8 cellular contexts compared by ENCODE assay signal in genomic region chr19:45059258-45059965, GRCh38. TPM values are rescaled to one million over a fixed set of nuclear protein-coding genes. Genes with fewer than 3 reads are reported as not detected.
DNase-seq lines count a peak whose midpoint lies in the region; ATAC-seq and TF ChIP-seq lines count a peak whose summit lies in the region.

No MANE protein-coding gene starts in this region.

- H3K27me3 Mint-ChIP-seq in activated B cell treated with CpG ODN at 0.5 μM for 24 hours (no peaks in the 10 kb centered on the region), MCF 10A (ENCODE audit: insufficient read depth, unreplicated experiment) (no peaks in the 10 kb centered on the region)

- no peaks in the 10 kb centered on the region for H3K9me3 Mint-ChIP-seq in activated B cell treated with CpG ODN at 0.5 μM for 24 hours
- no peaks in the 10 kb centered on the region for H3K9me3 Mint-ChIP-seq in MCF 10A (ENCODE audit: unreplicated experiment)

- peak; percentile 90 for ATAC-seq in activated B cell treated with CpG ODN at 0.5 μM for 24 hours (ENCODE audit: low read depth)
- no peak for ATAC-seq in GM18519 (IDR thresholded peaks at IDR 0.05; ENCODE audit: low FRiP score, unreplicated experiment)

- TF ChIP-seq CTCF in AG09309 (IDR thresholded peaks at IDR 0.05; ENCODE audit: control insufficient read depth, insufficient read depth, low read depth, low read length, missing control alignments) (peak; percentile 92), activated B cell treated with CpG ODN at 0.5 μM for 24 hours (IDR thresholded peaks at IDR 0.05) (peak; percentile 46), MCF 10A (IDR thresholded peaks at IDR 0.05; ENCODE audit: unreplicated experiment) (peak; percentile 90)

- CTCF ChIA-PET in activated B cell treated with CpG ODN at 0.5 μM for 24 hours (lab: Charles Lee) (interaction anchor here (0.6 to 1.9 kb wide), 21 partner anchors 8 to 156 kb away, joined by 3 to 30 read pairs (median 5); partner anchors contain the start of genes CLASRP and PPP1R37), MCF 10A (lab: Yijun Ruan, JAX) (interaction anchor here (0.5 to 2.5 kb wide), 29 partner anchors 9 to 362 kb away, joined by 3 to 24 read pairs (median 5); partner anchors contain the start of genes CLASRP and ZNF296)

- BruUV-seq in MCF 10A (replicated peaks; lab: Mats Ljungman, UMichigan), result no TSS peak

- peaks cover 86% of the 10 kb centered on the region for H3K36me3 Mint-ChIP-seq in activated B cell treated with CpG ODN at 0.5 μM for 24 hours (ENCODE audit: low read depth)
- H3K36me3 Mint-ChIP-seq in MCF 10A (ENCODE audit: insufficient read depth, unreplicated experiment), result peaks cover 78% of the 10 kb centered on the region

- DNase-seq in AG09309 (ENCODE audit: low read depth), result no peak
- DNase-seq in GM19240 (ENCODE audit: insufficient read length, low spot score), result peak; percentile 91
- DNase-seq in NCI-H2171 (lab: John Stamatoyannopoulos, UW), result peak; percentile 38
- DNase-seq in activated B cell treated with CpG ODN at 0.5 μM for 24 hours, result peak; percentile 73
- peak; percentile 87 for DNase-seq in MCF 10A (ENCODE audit: unreplicated experiment)
- peak; percentile 82 for DNase-seq in iris pigment epithelial cell (ENCODE audit: low read depth)
- peak; percentile 70 to 81 (median 74) for DNase-seq in stimulated activated CD4-positive, alpha-beta T cell treated with anti-CD3 and anti-CD28 coated beads, Interleukin-1b, Interleukin-23, amount 100 ng/mL, for 24 hours (ENCODE audit: low read depth in 4 of 4, low spot score in 1 of 4)

- intact Hi-C loops in activated B cell treated with CpG ODN at 0.5 μM for 24 hours (cut with micrococcal nuclease), result loop anchor here (1.0 kb wide), 5 partner anchors 16 to 370 kb away; no protein-coding TSS in a partner anchor
- intact Hi-C loops in MCF 10A (cut with micrococcal nuclease), result loop anchor here (1.0 to 5.0 kb wide), 2 partner anchors 42 to 472 kb away; no protein-coding TSS in a partner anchor

- peaks cover 38% of the 10 kb centered on the region for H3K4me1 Mint-ChIP-seq in activated B cell treated with CpG ODN at 0.5 μM for 24 hours
- peaks cover 11% of the 10 kb centered on the region for H3K4me1 Mint-ChIP-seq in MCF 10A (ENCODE audit: insufficient read depth, unreplicated experiment)

- H3K27ac Mint-ChIP-seq in activated B cell treated with CpG ODN at 0.5 μM for 24 hours (peak overlapping the region; percentile 76), MCF 10A (ENCODE audit: low read depth, unreplicated experiment) (no peak overlapping the region)

- no peak overlapping the region for H3K4me3 Mint-ChIP-seq in activated B cell treated with CpG ODN at 0.5 μM for 24 hours
- no peak overlapping the region for H3K4me3 Mint-ChIP-seq in MCF 10A (ENCODE audit: unreplicated experiment)

- no peak overlapping the region for H3K4me3 ChIP-seq in AG09309 (ENCODE audit: control insufficient read depth, low read depth, low read length)

- POLR2A ChIA-PET in activated B cell treated with CpG ODN at 0.5 μM for 24 hours (lab: Charles Lee), result interaction anchor here (0.7 to 1.4 kb wide), 13 partner anchors 12 to 120 kb away, joined by 3 to 14 read pairs (median 4); partner anchors contain the start of genes BLOC1S3, CLASRP and GEMIN7
- POLR2A ChIA-PET in MCF 10A (lab: Yijun Ruan, JAX), result interaction anchor here (0.8 kb wide), 1 partner anchor 119 kb away, joined by 5 read pairs; the partner anchor contains the start of gene TRAPPC6A

RNA-seq across cellular contexts. Expression of gene ZNF296, which starts 16.9 kb away (rescaled TPM):
- total RNA-seq in activated B cell treated with CpG ODN at 0.5 μM for 24 hours, result 27.8 and 28.0 TPM in 2 replicates
- total RNA-seq in MCF 10A (2022), result 2.0 and 2.7 TPM in 2 replicates

RNA-seq across cellular contexts. Expression of gene GEMIN7, which starts 19.6 kb away (rescaled TPM):
- total RNA-seq in activated B cell treated with CpG ODN at 0.5 μM for 24 hours, result 37.0 and 38.7 TPM in 2 replicates
- total RNA-seq in MCF 10A (2022), result 21.0 and 21.8 TPM in 2 replicates

RNA-seq across cellular contexts. Expression of gene CLASRP, which starts 20.6 kb away (rescaled TPM):
- total RNA-seq in activated B cell treated with CpG ODN at 0.5 μM for 24 hours (133 and 172 TPM in 2 replicates), MCF 10A (2022) (71.7 and 83.5 TPM in 2 replicates)

RNA-seq across cellular contexts. Expression of gene PPP1R37, which starts 33.6 kb away (rescaled TPM):
- total RNA-seq in activated B cell treated with CpG ODN at 0.5 μM for 24 hours (18.8 and 27.2 TPM in 2 replicates), MCF 10A (2022) (22.0 and 22.5 TPM in 2 replicates)

RNA-seq across cellular contexts. Expression of gene RELB, which starts 58.1 kb away (rescaled TPM):
- total RNA-seq in activated B cell treated with CpG ODN at 0.5 μM for 24 hours, result 117 and 135 TPM in 2 replicates
- 27.0 and 39.8 TPM in 2 replicates for total RNA-seq in MCF 10A (2022)
